Comparison of ENCODE assay signal across 1 cellular context in genomic region chr14:32419429-32419828, GRCh38.
TF ChIP-seq lines count a peak whose summit lies in the region.

No MANE protein-coding gene starts in this region.

TF ChIP-seq in SK-N-SH, 30 proteins besides CTCF, POLR2A, EP300 and RAD21 (continued from another document):
- TF ChIP-seq RCOR1 (IDR thresholded peaks at IDR 0.05; ENCODE audit: low read length), result no peak
- TF ChIP-seq RFX5 (IDR thresholded peaks at IDR 0.05; ENCODE audit: low read length), result no peak
- no peak for TF ChIP-seq ELF1 (IDR thresholded peaks at IDR 0.05)
- no peak for TF ChIP-seq NFIC (IDR thresholded peaks at IDR 0.05; ENCODE audit: borderline replicate concordance)
- TF ChIP-seq TAF1 (IDR thresholded peaks at IDR 0.05; ENCODE audit: borderline replicate concordance, low read depth, low read length), result no peak
- TF ChIP-seq TCF12 (IDR thresholded peaks at IDR 0.05), result no peak
- no peak for TF ChIP-seq SIN3A (IDR thresholded peaks at IDR 0.05; ENCODE audit: borderline replicate concordance, low read depth, low read length)
